ENCODE assay signal across 25 cellular contexts in genomic region chr16:13568803-13569202, GRCh38.
"Had no signal": no experiment of that assay in that cellular context is flagged by ENCODE, and none has a peak within 500 bp of the region (broad histone marks: within the 10 kb centered on the region; RNA-seq: fewer than 3 reads in every experiment).

No MANE protein-coding gene starts in this region.

- H3K27me3 Mint-ChIP-seq: dendritic cell treated with granulocyte-macrophage colony-stimulating factor and Interleukin-4, amounts not matched to agents 40 ng/mL and 50 ng/mL, for 4 days; effector memory CD8-positive, alpha-beta T cell had no signal

- H3K36me3 Mint-ChIP-seq: naive thymus-derived CD4-positive, alpha-beta T cell had no signal

- H3K4me1 ChIP-seq: colonic mucosa, foreskin keratinocyte, heart right ventricle, left lung, lower lobe of right lung had no signal

- H3K4me3 Mint-ChIP-seq: dendritic cell treated with granulocyte-macrophage colony-stimulating factor and Interleukin-4, amounts not matched to agents 40 ng/mL and 50 ng/mL, for 4 days; effector memory CD8-positive, alpha-beta T cell; endodermal cell; naive thymus-derived CD4-positive, alpha-beta T cell had no signal

- DNase-seq: colonic mucosa; cortex of kidney; effector CD8-positive, alpha-beta T cell; effector memory CD8-positive, alpha-beta T cell; endodermal cell; erythroblast; foreskin keratinocyte; head of caudate nucleus; heart right ventricle; hippocampal formation; left cardiac atrium; left lung; left ventricle myocardium superior; lower lobe of right lung; mesenchymal stem cell; midbrain; naive thymus-derived CD4-positive, alpha-beta T cell had no signal

- H3K27ac ChIP-seq: colonic mucosa, epithelial cell of prostate, foreskin keratinocyte, gastroesophageal sphincter, heart right ventricle, left lung, lower lobe of right lung had no signal

- FAIRE-seq: endometrium, frontal cortex, islet of Langerhans, keratinocyte had no signal

- H3K9me3 Mint-ChIP-seq: endodermal cell had no signal

- H3K27ac Mint-ChIP-seq: dendritic cell treated with granulocyte-macrophage colony-stimulating factor and Interleukin-4, amounts not matched to agents 40 ng/mL and 50 ng/mL, for 4 days; effector memory CD8-positive, alpha-beta T cell; endodermal cell; naive thymus-derived CD4-positive, alpha-beta T cell had no signal

- H3K27me3 ChIP-seq: colonic mucosa, foreskin keratinocyte, gastroesophageal sphincter had no signal

- H3K4me1 Mint-ChIP-seq: naive thymus-derived CD4-positive, alpha-beta T cell had no signal

- H3K36me3 ChIP-seq: colonic mucosa, gastroesophageal sphincter, heart right ventricle, left lung, lower lobe of right lung had no signal

- H3K4me3 ChIP-seq: colonic mucosa, gastroesophageal sphincter, heart right ventricle, left lung, lower lobe of right lung had no signal

- ATAC-seq: effector memory CD8-positive, alpha-beta T cell; esophagus mucosa; foreskin keratinocyte; gastroesophageal sphincter; heart right ventricle; left cardiac atrium; left lung; left ventricle myocardium superior; lower lobe of right lung; naive thymus-derived CD4-positive, alpha-beta T cell had no signal

- H3K9me3 ChIP-seq: colonic mucosa, gastroesophageal sphincter, left lung, lower lobe of right lung had no signal
